10 cellular contexts compared by ENCODE assay signal in the genomic region with DNA sequence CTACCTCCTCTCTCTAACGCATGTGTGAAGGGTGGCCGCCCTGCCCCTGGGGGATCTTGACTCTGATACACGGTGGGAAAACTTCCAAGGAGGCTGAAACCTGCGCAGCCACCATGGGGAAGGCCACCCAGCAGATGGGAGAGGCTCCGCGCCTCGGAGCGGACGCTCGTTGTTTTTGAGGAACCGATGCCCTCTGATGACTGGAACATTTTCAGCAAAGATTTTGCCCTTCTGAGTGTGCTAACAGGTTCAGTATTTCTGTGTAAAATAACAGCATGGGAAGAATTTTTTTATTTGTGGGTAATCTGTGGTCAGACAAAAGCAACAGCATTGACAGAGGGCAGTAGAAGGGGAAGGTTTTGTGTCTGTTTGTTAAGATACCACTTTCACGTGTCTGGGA. TPM values are rescaled to one million over a fixed set of nuclear protein-coding genes. Genes with fewer than 3 reads are reported as not detected.
"Had no signal": no experiment of that assay in that cellular context is flagged by ENCODE, and none has a peak within 500 bp of the region (broad histone marks: within the 10 kb centered on the region; RNA-seq: fewer than 3 reads in every experiment).

No MANE protein-coding gene starts in this region.

- H3K4me2 ChIP-seq: smooth muscle cell had no signal

- H3K27ac ChIP-seq: dorsolateral prefrontal cortex, left lung, thyroid gland had no signal

- H3K36me3 ChIP-seq: left lung, thyroid gland had no signal

- H3K27me3 ChIP-seq: dorsolateral prefrontal cortex, left lung, thyroid gland had no signal

- ATAC-seq: left lung had no signal

- DNase-seq: activated CD4-positive, alpha-beta T cell treated with anti-CD3 and anti-CD28 coated beads, Interleukin-2, amount 50 U/mL, for 4 hours; activated CD4-positive, CD25-positive, alpha-beta regulatory T cell treated with anti-CD3 and anti-CD28 coated beads, Interleukin-2, amount 50 U/mL, for 72 hours; activated T-cell treated with anti-CD3 and anti-CD28 coated beads, Interleukin-2, amount 50 U/mL, for 1 hour; amniotic stem cell; dorsolateral prefrontal cortex; glutamatergic neuron; left lung; T-helper 2 cell; thyroid gland had no signal

- H3K9me3 ChIP-seq: left lung, thyroid gland had no signal

- H3K4me3 ChIP-seq: dorsolateral prefrontal cortex, left lung, smooth muscle cell, thyroid gland had no signal

RNA-seq across cellular contexts. Expression of a gene that starts 16.7 kb away (rescaled TPM):
- total RNA-seq: smooth muscle cell had no signal
